In genomic region chr6:105932440-105932839, GRCh38 we compare ENCODE assay signal across 19 cellular contexts.
"Had no signal": no experiment of that assay in that cellular context is flagged by ENCODE, and none has a peak within 500 bp of the region (broad histone marks: within the 10 kb centered on the region; RNA-seq: fewer than 3 reads in every experiment).

No MANE protein-coding gene starts in this region.

- H3K4me1 Mint-ChIP-seq: activated CD4-positive, alpha-beta T cell treated with anti-CD3 and anti-CD28 coated beads, Interleukin-2, amount 10 ng/mL, durations not matched to agents 24 days and 14 days; activated naive CD8-positive, alpha-beta T cell treated with anti-CD3 and anti-CD28 coated beads, Interleukin-2, amount 10 ng/mL, durations not matched to agents 7 days and 5 days; activated T-helper 17 cell treated with anti-CD3 and anti-CD28 coated beads, Interleukin-2, amount 50 U/mL, for 72 hours; mesothelial cell of epicardium; stimulated activated naive B cell treated with anti-CD40 and anti-IgM and Interleukin-4, amounts not matched to agents 10 μg/mL and 1 μg/mL and 100 μg/mL, for 72 hours had no signal

- H3K27me3 ChIP-seq: body of pancreas, colonic mucosa, spleen, upper lobe of left lung had no signal

- H3K36me3 ChIP-seq: colonic mucosa, spleen, thoracic aorta, upper lobe of left lung had no signal

- H3K4me1 ChIP-seq: body of pancreas, colonic mucosa had no signal

- H3K27ac Mint-ChIP-seq: activated CD4-positive, alpha-beta T cell treated with anti-CD3 and anti-CD28 coated beads, Interleukin-2, amount 10 ng/mL, durations not matched to agents 24 days and 14 days; activated CD8-positive, alpha-beta T cell treated with anti-CD3 and anti-CD28 coated beads for 36 hours; activated naive CD8-positive, alpha-beta T cell treated with anti-CD3 and anti-CD28 coated beads, Interleukin-2, amount 10 ng/mL, durations not matched to agents 7 days and 5 days; activated T-helper 17 cell treated with anti-CD3 and anti-CD28 coated beads, Interleukin-2, amount 50 U/mL, for 72 hours; mesothelial cell of epicardium; natural killer cell treated with Interleukin-12 subunit alpha and Interleukin-12 subunit beta and Interleukin-15 and Interleukin-18, amount 100 ng/mL, for 72 hours; stimulated activated naive B cell treated with anti-CD40 and anti-IgM and Interleukin-4, amounts not matched to agents 10 μg/mL and 1 μg/mL and 100 μg/mL, for 72 hours had no signal

- H3K9me3 Mint-ChIP-seq: activated CD8-positive, alpha-beta T cell treated with anti-CD3 and anti-CD28 coated beads for 36 hours; activated T-helper 17 cell treated with anti-CD3 and anti-CD28 coated beads, Interleukin-2, amount 50 U/mL, for 72 hours; mesothelial cell of epicardium; natural killer cell treated with Interleukin-12 subunit alpha and Interleukin-12 subunit beta and Interleukin-15 and Interleukin-18, amount 100 ng/mL, for 72 hours; stimulated activated naive B cell treated with anti-CD40 and anti-IgM and Interleukin-4, amounts not matched to agents 10 μg/mL and 1 μg/mL and 100 μg/mL, for 72 hours had no signal

- H3K27me3 Mint-ChIP-seq: activated CD8-positive, alpha-beta T cell treated with anti-CD3 and anti-CD28 coated beads for 36 hours; activated T-helper 17 cell treated with anti-CD3 and anti-CD28 coated beads, Interleukin-2, amount 50 U/mL, for 72 hours; stimulated activated naive B cell treated with anti-CD40 and anti-IgM and Interleukin-4, amounts not matched to agents 10 μg/mL and 1 μg/mL and 100 μg/mL, for 72 hours had no signal

- DNase-seq: activated CD4-positive, alpha-beta T cell treated with anti-CD3 and anti-CD28 coated beads, Interleukin-2, amount 10 ng/mL, durations not matched to agents 24 days and 14 days; activated CD8-positive, alpha-beta T cell treated with anti-CD3 and anti-CD28 coated beads for 36 hours; activated naive CD4-positive, alpha-beta T cell; activated naive CD8-positive, alpha-beta T cell treated with anti-CD3 and anti-CD28 coated beads, Interleukin-2, amount 10 ng/mL, durations not matched to agents 7 days and 5 days; activated T-cell treated with anti-CD3 and anti-CD28 coated beads, Interleukin-2, amount 50 U/mL, for 1 hour; amygdala; body of pancreas; caudate nucleus; colonic mucosa; hippocampal formation; islet precursor cell; spleen; stimulated activated naive B cell treated with anti-CD40 and anti-IgM and Interleukin-4, amounts not matched to agents 10 μg/mL and 1 μg/mL and 100 μg/mL, for 72 hours; upper lobe of left lung had no signal

- H3K4me3 Mint-ChIP-seq: activated CD4-positive, alpha-beta T cell treated with anti-CD3 and anti-CD28 coated beads, Interleukin-2, amount 10 ng/mL, durations not matched to agents 24 days and 14 days; activated CD8-positive, alpha-beta T cell treated with anti-CD3 and anti-CD28 coated beads for 36 hours; activated naive CD8-positive, alpha-beta T cell treated with anti-CD3 and anti-CD28 coated beads, Interleukin-2, amount 10 ng/mL, durations not matched to agents 7 days and 5 days; activated T-helper 17 cell treated with anti-CD3 and anti-CD28 coated beads, Interleukin-2, amount 50 U/mL, for 72 hours; mesothelial cell of epicardium; natural killer cell treated with Interleukin-12 subunit alpha and Interleukin-12 subunit beta and Interleukin-15 and Interleukin-18, amount 100 ng/mL, for 72 hours; stimulated activated naive B cell treated with anti-CD40 and anti-IgM and Interleukin-4, amounts not matched to agents 10 μg/mL and 1 μg/mL and 100 μg/mL, for 72 hours had no signal

- H3K27ac ChIP-seq: body of pancreas, colonic mucosa, spleen, thoracic aorta, upper lobe of left lung had no signal

- H3K36me3 Mint-ChIP-seq: activated naive CD8-positive, alpha-beta T cell treated with anti-CD3 and anti-CD28 coated beads, Interleukin-2, amount 10 ng/mL, durations not matched to agents 7 days and 5 days; mesothelial cell of epicardium; natural killer cell treated with Interleukin-12 subunit alpha and Interleukin-12 subunit beta and Interleukin-15 and Interleukin-18, amount 100 ng/mL, for 72 hours; stimulated activated naive B cell treated with anti-CD40 and anti-IgM and Interleukin-4, amounts not matched to agents 10 μg/mL and 1 μg/mL and 100 μg/mL, for 72 hours had no signal

- H3K9me3 ChIP-seq: body of pancreas, colonic mucosa, spleen, thoracic aorta, upper lobe of left lung had no signal

- H3K4me3 ChIP-seq: body of pancreas, colonic mucosa, lung, spleen, thoracic aorta, upper lobe of left lung had no signal
